19 cellular contexts compared by ENCODE assay signal in genomic region chr10:98257198-98257597, GRCh38. TPM values are rescaled to one million over a fixed set of nuclear protein-coding genes. Genes with fewer than 3 reads are reported as not detected.
"Had no signal": no experiment of that assay in that cellular context is flagged by ENCODE, and none has a peak within 500 bp of the region (broad histone marks: within the 10 kb centered on the region; RNA-seq: fewer than 3 reads in every experiment).

No MANE protein-coding gene starts in this region.

- H3K4me3 ChIP-seq: coronary artery, dorsolateral prefrontal cortex, esophagus muscularis mucosa, gastrocnemius medialis, lung, mucosa of descending colon, sigmoid colon, skin epidermis, testis, tibial nerve had no signal

- H3K27me3 ChIP-seq: dorsolateral prefrontal cortex, esophagus muscularis mucosa, gastrocnemius medialis, sigmoid colon, testis, tibial nerve had no signal

- H3K9me3 ChIP-seq: esophagus muscularis mucosa, gastrocnemius medialis, mucosa of descending colon, sigmoid colon, testis, tibial nerve had no signal

- H3K27me3 Mint-ChIP-seq: naive thymus-derived CD8-positive, alpha-beta T cell; stimulated activated naive CD8-positive, alpha-beta T cell treated with anti-CD3 and anti-CD28 coated beads, Interleukin-15, Interleukin-2, amounts not matched to agents 100 ng/mL and 50 ng/mL, for 24 hours had no signal

- H3K4me3 Mint-ChIP-seq: naive thymus-derived CD8-positive, alpha-beta T cell; stimulated activated naive CD8-positive, alpha-beta T cell treated with anti-CD3 and anti-CD28 coated beads, Interleukin-15, Interleukin-2, amounts not matched to agents 100 ng/mL and 50 ng/mL, for 24 hours had no signal

- H3K27ac Mint-ChIP-seq: stimulated activated naive CD8-positive, alpha-beta T cell treated with anti-CD3 and anti-CD28 coated beads, Interleukin-15, Interleukin-2, amounts not matched to agents 100 ng/mL and 50 ng/mL, for 24 hours had no signal

- ATAC-seq: gastrocnemius medialis; left colon; left ventricle myocardium superior; mucosa of descending colon; naive thymus-derived CD8-positive, alpha-beta T cell had no signal

- H3K9me3 Mint-ChIP-seq: naive thymus-derived CD8-positive, alpha-beta T cell; stimulated activated naive CD8-positive, alpha-beta T cell treated with anti-CD3 and anti-CD28 coated beads, Interleukin-15, Interleukin-2, amounts not matched to agents 100 ng/mL and 50 ng/mL, for 24 hours had no signal

- H3K36me3 ChIP-seq: gastrocnemius medialis had no signal

- H3K27ac ChIP-seq: coronary artery, dorsolateral prefrontal cortex, epithelial cell of prostate, esophagus muscularis mucosa, gastrocnemius medialis, sigmoid colon, skin epidermis, testis, tibial nerve had no signal

- DNase-seq: central memory CD4-positive, alpha-beta T cell; dorsolateral prefrontal cortex; effector CD8-positive, alpha-beta T cell; gastrocnemius medialis; left colon; left ventricle myocardium superior; mucosa of descending colon; naive thymus-derived CD8-positive, alpha-beta T cell; posterior cingulate gyrus; sigmoid colon; stimulated activated CD4-positive, alpha-beta T cell treated with anti-CD3 and anti-CD28 coated beads, Interleukin-2, amount 100 ng/mL, for 24 hours; testis had no signal

RNA-seq across cellular contexts. Expression of gene LOXL4, which starts 10.8 kb away (rescaled TPM):
- total RNA-seq: naive thymus-derived CD8-positive, alpha-beta T cell had no signal
